Comparison of ENCODE assay signal across 9 cellular contexts in the genomic region with DNA sequence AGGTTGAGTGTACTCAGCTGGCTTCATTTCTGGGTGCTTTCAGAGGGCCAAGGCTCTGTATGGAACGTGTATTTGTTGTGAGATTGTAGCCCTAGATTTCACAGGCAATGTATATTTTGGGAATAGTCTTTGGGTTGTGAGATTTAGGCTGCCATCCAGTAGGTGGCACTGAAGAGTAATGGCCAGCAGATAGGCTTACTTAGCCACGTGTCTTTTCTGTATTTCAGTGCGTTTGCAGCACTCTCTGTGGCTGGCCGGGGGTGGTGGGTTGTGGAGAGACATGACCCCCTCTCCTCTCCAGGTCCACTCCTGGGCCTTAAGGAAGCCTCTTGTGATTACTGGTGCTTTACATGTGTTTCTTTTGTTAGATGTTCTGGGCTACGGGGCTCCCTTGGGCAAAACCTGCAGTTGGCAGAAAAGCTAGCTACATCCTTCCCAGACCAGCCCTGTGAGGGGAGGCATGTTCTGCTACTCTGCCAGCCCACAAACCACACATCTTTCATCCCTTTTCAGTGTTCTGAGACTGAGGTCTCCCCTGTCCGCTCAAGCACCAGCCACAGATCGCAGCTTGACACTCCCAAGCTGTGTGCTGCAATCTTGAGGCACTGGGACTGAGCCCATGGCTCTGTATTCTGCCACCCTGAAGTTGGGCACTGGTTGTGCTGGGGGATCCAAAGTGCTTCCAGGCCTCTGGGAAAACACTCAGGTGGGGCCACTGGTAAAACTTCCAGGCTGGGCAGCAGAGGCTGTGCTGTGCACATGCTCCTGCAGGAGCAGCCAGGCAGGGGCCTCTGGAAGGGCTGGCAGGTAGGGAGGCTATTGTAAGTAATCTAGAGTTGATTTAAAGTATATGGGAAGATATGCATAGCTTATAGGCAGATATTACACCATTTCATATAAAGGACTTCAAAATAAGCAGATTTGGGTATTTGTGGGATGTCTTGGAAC.
A peak's percentile ranks its signal among the peaks of the same experiment; 100 is the strongest.
DNase-seq lines count a peak whose midpoint lies in the region; ATAC-seq and TF ChIP-seq lines count a peak whose summit lies in the region.
"Had no signal": no experiment of that assay in that cellular context is flagged by ENCODE, and none has a peak within 500 bp of the region (broad histone marks: within the 10 kb centered on the region; RNA-seq: fewer than 3 reads in every experiment).

No MANE protein-coding gene starts in this region.

- H3K4me3 ChIP-seq in BE2C (ENCODE audit: low read depth, low read length) = no peak overlapping the region
- H3K4me3 ChIP-seq in Loucy (ENCODE audit: low read length, poor library complexity, severe bottlenecking) = no peak overlapping the region
- H3K4me3 ChIP-seq in iPS DF 6.9 (ENCODE audit: low read length) = no peak overlapping the region
- H3K4me3 ChIP-seq in thyroid gland (replicated peaks in 1 of 3) = no peak overlapping the region

- no peaks in the 10 kb centered on the region for H3K9me2 ChIP-seq in Loucy (replicated peaks; ENCODE audit: low read depth, low read length)

- no peaks in the 10 kb centered on the region for H3K9me3 ChIP-seq in BE2C
- H3K9me3 ChIP-seq in Loucy (ENCODE audit: insufficient read depth, low read depth, low read length) = no peaks in the 10 kb centered on the region
- H3K9me3 ChIP-seq in iPS DF 6.9 (ENCODE audit: control insufficient read depth, insufficient read depth, low read length) = no peaks in the 10 kb centered on the region
- no peaks in the 10 kb centered on the region for H3K9me3 ChIP-seq in thyroid gland

- H3K4me2 ChIP-seq in Loucy (ENCODE audit: low read depth, low read length, poor library complexity, severe bottlenecking) = peak overlapping the region; percentile 32

- peak overlapping the region; percentile 28; the same call in 1 of the 2 replicates for H3K27ac ChIP-seq in VCaP
- no peak overlapping the region for H3K27ac ChIP-seq in iPS DF 6.9 (ENCODE audit: low read length)
- no peak overlapping the region for H3K27ac ChIP-seq in thyroid gland

- H3K4me1 ChIP-seq in BE2C = peaks cover 4% of the 10 kb centered on the region; the same call in 1 of the 2 replicates
- no peaks in the 10 kb centered on the region for H3K4me1 ChIP-seq in Loucy (ENCODE audit: insufficient read depth, low read length, poor library complexity, severe bottlenecking)
- H3K4me1 ChIP-seq in iPS DF 6.9 (ENCODE audit: control insufficient read depth, insufficient read depth, low read length) = peaks cover 3% of the 10 kb centered on the region; the same call in 1 of the 2 replicates
- H3K4me1 ChIP-seq in thyroid gland = peaks cover 0 to 5% of the 10 kb centered on the region in 2 donors

- TF ChIP-seq CTCF in BE2C (IDR thresholded peaks at IDR 0.05; ENCODE audit: low read depth, low read length) (peak; percentile 95), Loucy (conservative IDR thresholded peaks at IDR 0.05; ENCODE audit: low read length) (peak; percentile 78), VCaP (conservative IDR thresholded peaks at IDR 0.05) (peak; percentile 84), thyroid gland (IDR thresholded peaks at IDR 0.05) (peak; percentile 23 to 80 (median 66))

- ATAC-seq in GM18498 (IDR thresholded peaks at IDR 0.05; ENCODE audit: unreplicated experiment) = peak; percentile 88
- peak; percentile 91 for ATAC-seq in HG02610 (IDR thresholded peaks at IDR 0.05; ENCODE audit: unreplicated experiment)

- DNase-seq in BE2C (peak; percentile 67), iPS DF 6.9 (ENCODE audit: low read depth, low spot score) (peak; percentile 55), thyroid gland (peak; percentile 77 to 85), SHP77 treated with DMSO at 0.1 percent for 48 hours (lab: John Stamatoyannopoulos, UW) (no peak)
- DNase-seq: T-cell had no signal

- peak overlapping the region; percentile 77 for H2AFZ ChIP-seq in Loucy (ENCODE audit: low read length)

- H3K36me3 ChIP-seq in BE2C (no peaks in the 10 kb centered on the region), Loucy (ENCODE audit: insufficient read depth, low read length) (no peaks in the 10 kb centered on the region), iPS DF 6.9 (ENCODE audit: control insufficient read depth, insufficient read depth, low read length) (no peaks in the 10 kb centered on the region), thyroid gland (no peaks in the 10 kb centered on the region)

- no peaks in the 10 kb centered on the region for H3K27me3 ChIP-seq in BE2C
- H3K27me3 ChIP-seq in Loucy (ENCODE audit: insufficient read depth, low read length, poor library complexity, severe bottlenecking) = no peaks in the 10 kb centered on the region
- H3K27me3 ChIP-seq in iPS DF 6.9 (ENCODE audit: control insufficient read depth, insufficient read depth, low read length) = no peaks in the 10 kb centered on the region
- no peaks in the 10 kb centered on the region for H3K27me3 ChIP-seq in thyroid gland

- no peak for TF ChIP-seq POLR2A in thyroid gland (IDR thresholded peaks at IDR 0.05)

- H3F3A ChIP-seq in Loucy (ENCODE audit: low read depth) = no peaks in the 10 kb centered on the region

- no peaks in the 10 kb centered on the region for H3K79me2 ChIP-seq in Loucy (ENCODE audit: insufficient read depth, low read length)

- H4K20me1 ChIP-seq in Loucy (ENCODE audit: insufficient read depth, low read length, poor library complexity, severe bottlenecking) = no peaks in the 10 kb centered on the region

- no peak overlapping the region for H3K9ac ChIP-seq in Loucy (ENCODE audit: low read depth, low read length, poor library complexity, severe bottlenecking)

- no CpG with 5 or more reads among the region's 7 CpGs for WGBS in iPS DF 6.9 (ENCODE audit: insufficient coverage, insufficient read length)
- WGBS in thyroid gland, 2 donors = 18% methylated on average over 5 to 7 of the region's 7 CpGs

- intact Hi-C loops in thyroid gland (cut with DNase I) = no loop called here
